ENCODE assay signal across 12 cellular contexts in genomic region chr5:169970911-169971436, GRCh38. TPM values are rescaled to one million over a fixed set of nuclear protein-coding genes. Genes with fewer than 3 reads are reported as not detected.
DNase-seq lines count a peak whose midpoint lies in the region; ATAC-seq, FAIRE-seq and TF ChIP-seq lines count a peak whose summit lies in the region.
"Had no signal": no experiment of that assay in that cellular context is flagged by ENCODE, and none has a peak within 500 bp of the region (broad histone marks: within the 10 kb centered on the region; RNA-seq: fewer than 3 reads in every experiment).

No MANE protein-coding gene starts in this region.

- no peak for TF ChIP-seq CTCF in MCF 10A (IDR thresholded peaks at IDR 0.05; ENCODE audit: unreplicated experiment)
- TF ChIP-seq CTCF in breast epithelium (IDR thresholded peaks at IDR 0.05), result no peak
- no peak for TF ChIP-seq CTCF in astrocyte (IDR thresholded peaks at IDR 0.05; ENCODE audit: insufficient read depth, low read depth, low read length)
- no peak for TF ChIP-seq CTCF in kidney (IDR thresholded peaks at IDR 0.05; ENCODE audit: borderline replicate concordance, extremely low read depth, insufficient read depth)
- no peak for TF ChIP-seq CTCF in upper lobe of right lung (IDR thresholded peaks at IDR 0.05)

- H3K4me3 ChIP-seq in breast epithelium (no peak overlapping the region), astrocyte (ENCODE audit: insufficient read depth, low read depth, low read length) (peak overlapping the region; percentile 8), kidney (ENCODE audit: low read length in 2 of 2) (no peak overlapping the region), upper lobe of right lung (no peak overlapping the region)

- H4K20me1 ChIP-seq in astrocyte (ENCODE audit: insufficient read depth, low read length), result peaks cover 10% of the 10 kb centered on the region

- H3K9me3 ChIP-seq in breast epithelium (no peaks in the 10 kb centered on the region), astrocyte (ENCODE audit: insufficient read depth, low read depth, low read length) (no peaks in the 10 kb centered on the region), kidney (ENCODE audit: control insufficient read depth in 1 of 2, low read length in 2 of 2) (no peaks in the 10 kb centered on the region), upper lobe of right lung (no peaks in the 10 kb centered on the region)

- no peaks in the 10 kb centered on the region for H3K27me3 ChIP-seq in breast epithelium
- no peaks in the 10 kb centered on the region for H3K27me3 ChIP-seq in astrocyte (ENCODE audit: insufficient read depth, low read length)
- H3K27me3 ChIP-seq in upper lobe of right lung, result no peaks in the 10 kb centered on the region

- ATAC-seq in upper lobe of right lung (peak; percentile 62), HG03039 (IDR thresholded peaks at IDR 0.05; ENCODE audit: unreplicated experiment) (no peak), HG03354 (IDR thresholded peaks at IDR 0.05; ENCODE audit: poor library complexity, severe bottlenecking, unreplicated experiment) (no peak)

- CTCF ChIA-PET in MCF 10A (lab: Yijun Ruan, JAX), result interaction anchor here (0.6 to 2.6 kb wide), 14 partner anchors 9 to 984 kb away, joined by 3 to 39 read pairs (median 3); partner anchors contain the start of gene INSYN2B

- H3K27ac ChIP-seq in breast epithelium (peak overlapping the region in 1 of 2 donors; percentile 41), astrocyte (ENCODE audit: low read depth, low read length) (peak overlapping the region; percentile 80), kidney (ENCODE audit: low read depth in 2 of 2, low read length in 2 of 2) (no peak overlapping the region), upper lobe of right lung (no peak overlapping the region)

- H3K4me1 ChIP-seq in breast epithelium (no peaks in the 10 kb centered on the region), astrocyte (ENCODE audit: insufficient read depth, low read length) (peaks cover 32% of the 10 kb centered on the region), kidney (ENCODE audit: control insufficient read depth in 1 of 2, insufficient read depth in 1 of 2, low read depth in 1 of 2, low read length in 2 of 2) (no peaks in the 10 kb centered on the region), upper lobe of right lung (no peaks in the 10 kb centered on the region)

- H3K27ac Mint-ChIP-seq in MCF 10A (ENCODE audit: low read depth, unreplicated experiment) (no peak overlapping the region), astrocyte (ENCODE audit: unreplicated experiment) (peak overlapping the region; percentile 8)
- H3K27ac Mint-ChIP-seq: endodermal cell had no signal

- H3K79me2 ChIP-seq in astrocyte (ENCODE audit: insufficient read depth, low read length), result peaks cover 100% of the 10 kb centered on the region

- peak overlapping the region; percentile 23 for H2AFZ ChIP-seq in astrocyte (ENCODE audit: low read depth, low read length)

- peaks cover 11% of the 10 kb centered on the region for H3K36me3 Mint-ChIP-seq in MCF 10A (ENCODE audit: insufficient read depth, unreplicated experiment)
- H3K36me3 Mint-ChIP-seq in astrocyte (ENCODE audit: low read depth, unreplicated experiment), result no peaks in the 10 kb centered on the region

- peaks cover 17% of the 10 kb centered on the region for H3K4me1 Mint-ChIP-seq in MCF 10A (ENCODE audit: insufficient read depth, unreplicated experiment)
- peaks cover 16% of the 10 kb centered on the region for H3K4me1 Mint-ChIP-seq in astrocyte (ENCODE audit: low read depth, unreplicated experiment)

- FAIRE-seq in astrocyte (lab: Jason Lieb, UNC) (peak; percentile 76), kidney (lab: Jason Lieb, UNC) (no peak)
- FAIRE-seq: A204.1 had no signal

- H3K4me3 Mint-ChIP-seq in MCF 10A (ENCODE audit: unreplicated experiment), result peak overlapping the region; percentile 17
- no peak overlapping the region for H3K4me3 Mint-ChIP-seq in astrocyte (ENCODE audit: unreplicated experiment)
- H3K4me3 Mint-ChIP-seq: endodermal cell had no signal

- DNase-seq in MCF 10A (ENCODE audit: unreplicated experiment) (peak; percentile 55), breast epithelium (ENCODE audit: low spot score in 2 of 2) (no peak), astrocyte (ENCODE audit: low read depth) (peak; percentile 83), kidney (peak; percentile 82), upper lobe of right lung (no peak)
- DNase-seq in activated naive CD4-positive, alpha-beta T cell (lab: John Stamatoyannopoulos, UW), result no peak
- DNase-seq: activated T-cell treated with anti-CD3 and anti-CD28 coated beads, Interleukin-2, amount 50 U/mL, for 1 hour; endodermal cell; OCI-M1 had no signal

- H3K9ac ChIP-seq in astrocyte (ENCODE audit: low read length), result peak overlapping the region; percentile 58
- H3K9ac ChIP-seq in kidney (ENCODE audit: low read length in 2 of 2), result no peak overlapping the region

- no peaks in the 10 kb centered on the region for H3K9me3 Mint-ChIP-seq in MCF 10A (ENCODE audit: unreplicated experiment)
- H3K9me3 Mint-ChIP-seq in astrocyte (ENCODE audit: unreplicated experiment), result no peaks in the 10 kb centered on the region
- H3K9me3 Mint-ChIP-seq: endodermal cell had no signal

- intact Hi-C loops in MCF 10A (cut with micrococcal nuclease) (no loop called here), breast epithelium (cut with DNase I; ENCODE audit: low total_unique reads) (no loop called here), kidney (cut with DNase I) (no loop called here), upper lobe of right lung (cut with DNase I) (no loop called here)

- H3K4me2 ChIP-seq in astrocyte (ENCODE audit: low read length), result peak overlapping the region; percentile 66

- POLR2A ChIA-PET in MCF 10A (lab: Yijun Ruan, JAX), result interaction anchor here (0.7 to 1.4 kb wide), 4 partner anchors 202 to 705 kb away, joined by 3 to 6 read pairs (median 4); no protein-coding TSS in a partner anchor

- TF ChIP-seq POLR2A in breast epithelium (IDR thresholded peaks at IDR 0.05), result no peak

- H3K27me3 Mint-ChIP-seq in MCF 10A (ENCODE audit: insufficient read depth, unreplicated experiment), result no peaks in the 10 kb centered on the region
- no peaks in the 10 kb centered on the region for H3K27me3 Mint-ChIP-seq in astrocyte (ENCODE audit: low read depth, unreplicated experiment)

- no peaks in the 10 kb centered on the region for H3K36me3 ChIP-seq in breast epithelium
- peaks cover 5% of the 10 kb centered on the region for H3K36me3 ChIP-seq in astrocyte (ENCODE audit: insufficient read depth, low read length)
- H3K36me3 ChIP-seq in kidney (ENCODE audit: control insufficient read depth in 1 of 2, insufficient read depth in 2 of 2, low read length in 2 of 2), result no peaks in the 10 kb centered on the region
- H3K36me3 ChIP-seq in upper lobe of right lung, result no peaks in the 10 kb centered on the region

- BruUV-seq in MCF 10A (replicated peaks; lab: Mats Ljungman, UMichigan), result no TSS peak

RNA-seq across cellular contexts. Expression of gene INSYN2B, which starts 9.3 kb away (rescaled TPM):
- total RNA-seq in MCF 10A (2022) (0.19 and 0.49 TPM in 2 replicates), breast epithelium (1 to 10 TPM in 2 of 3 donors, not detected in 1; 1.3 to 9.1 TPM), astrocyte (0.10 and 0.36 TPM in 2 replicates), kidney (0.28 TPM), upper lobe of right lung (0.17 TPM)
- polyA plus RNA-seq in kidney (ENCODE audit: insufficient read depth, low read depth, low replicate concordance), result not detected
- total RNA-seq: endodermal cell had no signal

Comparison
In these comparisons a context has a peak if more than half of its experiments do, and no peak if none do; other contexts are left out.
1. DNase-seq: peak in MCF 10A (single experiment), astrocyte (single experiment) and kidney (single experiment); none in breast epithelium (0 of 2), upper lobe of right lung (single experiment) and activated naive CD4-positive, alpha-beta T cell (0 of 4).